8 cellular contexts compared by ENCODE assay signal in genomic region chrX:150692837-150693781, GRCh38. TPM values are rescaled to one million over a fixed set of nuclear protein-coding genes. Genes with fewer than 3 reads are reported as not detected.
DNase-seq lines count a peak whose midpoint lies in the region; ATAC-seq and TF ChIP-seq lines count a peak whose summit lies in the region.

Gene MTMR1 (plus strand): TSS chrX:150693396. CDS start chrX:150693531, 135 bp downstream.

- H3K36me3 ChIP-seq in thoracic aorta, result no peaks in the 10 kb centered on the region

- POLR2A ChIA-PET in activated CD8-positive, alpha-beta memory T cell treated with anti-CD3 and anti-CD28 coated beads for 36 hours (lab: Charles Lee), result interaction anchor here (1.5 kb wide), 2 partner anchors 10 to 12 kb away, joined by 5 to 8 read pairs; no protein-coding TSS in a partner anchor

- DNase-seq in HFF-Myc (ENCODE audit: extremely low read depth, low read depth) (no peak), NCI-H1105 treated with DMSO at 0.1 percent for 48 hours (lab: John Stamatoyannopoulos, UW) (peak; percentile 42), epithelial cell of esophagus (ENCODE audit: low read depth) (peak; percentile 7), myocyte (ENCODE audit: low read depth) (peak; percentile 28), thoracic aorta (ENCODE audit: low spot score) (no peak), SKM-1 treated with dmso at 0.1 percent for 144 hours (lab: John Stamatoyannopoulos, UW; ENCODE audit: unreplicated experiment) (no peak)

- H3K27ac ChIP-seq in thoracic aorta, result peak within 1 kb of the TSS; percentile 89 to 94

- ATAC-seq in thoracic aorta (ENCODE audit: insufficient number of reproducible peaks, low FRiP score, low read depth), result peak; percentile 69

- no peaks in the 10 kb centered on the region for H3K27me3 ChIP-seq in thoracic aorta (replicated peaks; ENCODE audit: insufficient read depth)

- TF ChIP-seq CTCF in HFF-Myc (IDR thresholded peaks at IDR 0.05; ENCODE audit: low read depth, low read length, missing control alignments), result no peak
- TF ChIP-seq CTCF in epithelial cell of esophagus (IDR thresholded peaks at IDR 0.05; ENCODE audit: insufficient read depth, low read depth, low read length, missing control alignments), result no peak
- TF ChIP-seq CTCF in thoracic aorta (IDR thresholded peaks at IDR 0.05), result no peak

- CTCF ChIA-PET in activated CD8-positive, alpha-beta memory T cell treated with anti-CD3 and anti-CD28 coated beads for 36 hours (lab: Charles Lee), result interaction anchor here (2.6 to 2.7 kb wide), 2 partner anchors 10 to 754 kb away, joined by 5 to 8 read pairs; partner anchors contain the start of gene EOLA2

- H3K4me3 ChIP-seq in HFF-Myc (replicated peaks; ENCODE audit: low read depth, low read length) (peak within 1 kb of the TSS; percentile 57), epithelial cell of esophagus (ENCODE audit: low read length) (peak within 1 kb of the TSS; percentile 56), thoracic aorta (peak within 1 kb of the TSS; percentile 82)

- no peaks in the 10 kb centered on the region for H3K9me3 ChIP-seq in thoracic aorta

- TF ChIP-seq POLR2A in GM15510 (IDR thresholded peaks at IDR 0.05; ENCODE audit: borderline replicate concordance, extremely low read depth, insufficient read length), result peak; percentile 50

- H3K4me1 ChIP-seq in thoracic aorta (ENCODE audit: control insufficient read depth in 1 of 2, low read depth in 2 of 2), result peaks cover 7 to 16% of the 10 kb centered on the region in 2 donors

RNA-seq across cellular contexts. Expression of gene MTMR1, which starts in this region (rescaled TPM):
- 10 to 100 TPM; 30.9 to 32.8 TPM for total RNA-seq in activated CD8-positive, alpha-beta memory T cell treated with anti-CD3 and anti-CD28 coated beads for 36 hours
- 42.3 and 64.4 TPM in 2 replicates for total RNA-seq in myocyte
- polyA plus RNA-seq in myocyte (2012), result 12.6 TPM
- 10 to 100 TPM; 26.5 to 31.5 TPM for total RNA-seq in thoracic aorta

Comparison
In these comparisons a context has a peak if more than half of its experiments do, and no peak if none do; other contexts are left out.
1. DNase-seq: peak in NCI-H1105 treated with DMSO at 0.1 percent for 48 hours (single experiment), epithelial cell of esophagus (single experiment) and myocyte (single experiment); none in HFF-Myc (single experiment), thoracic aorta (single experiment) and SKM-1 treated with dmso at 0.1 percent for 144 hours (single experiment).
2. Peak in every context shown above with its lines, with median percentiles within 50 percentile points of each other: H3K4me3 ChIP-seq.